8 cellular contexts compared by ENCODE assay signal in the genomic region with DNA sequence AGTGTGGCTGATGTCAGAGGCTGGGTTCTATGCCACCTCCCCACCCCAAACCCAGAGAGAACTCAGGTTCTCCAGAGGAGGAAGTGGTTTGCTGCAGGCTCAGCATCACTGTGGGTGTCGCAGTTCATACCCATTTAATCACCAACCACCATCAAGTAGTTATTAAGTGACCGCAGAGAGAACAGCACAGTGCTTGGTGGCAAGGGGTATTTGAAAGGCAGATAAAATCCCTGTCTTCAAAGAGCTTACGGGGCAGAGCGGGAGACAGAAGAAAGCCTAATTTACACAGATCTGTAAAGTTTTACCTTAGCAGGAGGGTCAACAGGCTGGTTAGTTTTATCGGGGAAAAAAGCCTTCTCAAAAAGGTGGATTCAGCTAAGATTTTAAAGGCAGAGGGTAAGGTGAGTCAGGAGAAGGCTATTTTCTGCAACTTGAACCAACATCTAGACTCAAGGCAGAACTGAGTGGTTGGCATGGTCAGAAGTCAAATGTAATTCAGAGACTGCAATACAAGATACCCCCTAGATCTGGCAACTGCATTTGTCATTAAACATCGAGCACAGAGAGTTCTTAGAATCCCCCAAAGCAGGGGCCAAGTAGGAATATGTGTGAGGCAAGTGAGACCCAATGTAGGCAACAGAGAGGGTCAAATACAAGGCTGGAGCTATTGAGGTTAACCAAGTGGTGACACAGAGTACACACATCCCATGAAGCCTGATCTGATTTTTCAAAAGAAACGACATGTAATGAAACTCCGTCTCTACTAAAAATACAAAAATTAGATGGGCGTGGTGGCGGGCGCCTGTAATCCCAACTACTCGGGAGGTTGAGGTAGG. TPM values are rescaled to one million over a fixed set of nuclear protein-coding genes. Genes with fewer than 3 reads are reported as not detected.
DNase-seq lines count a peak whose midpoint lies in the region; ATAC-seq and TF ChIP-seq lines count a peak whose summit lies in the region.

No MANE protein-coding gene starts in this region.

- H3K36me3 ChIP-seq in HEK293 (ENCODE audit: control insufficient read depth in 2 of 2, insufficient read depth in 1 of 2, low read length in 2 of 2) = peaks cover 0 to 3% of the 10 kb centered on the region in 2 experiments; a peak in 2 of 3 replicates
- H3K36me3 ChIP-seq in GM23338 (ENCODE audit: insufficient read depth) = no peaks in the 10 kb centered on the region

- H3K27ac Mint-ChIP-seq in GM23338 = no peak overlapping the region

- H3K27ac ChIP-seq in HEK293 (ENCODE audit: extremely low read depth, low read depth, low read length) (no peak overlapping the region), epithelial cell of prostate (peak overlapping the region; percentile 99), GM23338 (ENCODE audit: low read depth) (no peak overlapping the region)

- H3K27me3 Mint-ChIP-seq in GM23338 (ENCODE audit: insufficient read depth, low read depth, poor library complexity) = peaks cover 12% of the 10 kb centered on the region

- H4K20me1 ChIP-seq in GM23338 (replicated peaks; ENCODE audit: insufficient read depth) = peaks cover 9% of the 10 kb centered on the region

- H3K79me2 ChIP-seq in GM23338 (replicated peaks; ENCODE audit: insufficient read depth) = peaks cover 92% of the 10 kb centered on the region

- H3K4me3 Mint-ChIP-seq in GM23338 = no peak overlapping the region

- peaks cover 9% of the 10 kb centered on the region for H3K36me3 Mint-ChIP-seq in GM23338 (ENCODE audit: low read depth)

- no peak overlapping the region for H3K4me3 ChIP-seq in HEK293 (ENCODE audit: low read depth, low read length)
- H3K4me3 ChIP-seq in GM23338 = no peak overlapping the region

- 0 out of 2 replicates have a peak, but pooled peaks cover 3% of the 10 kb centered on the region for H3F3A ChIP-seq in GM23338 (replicated peaks; ENCODE audit: low read depth)

- CTCF ChIA-PET in HEK293 (lab: Yijun Ruan, JAX) = interaction anchor here (1.1 to 1.6 kb wide), 3 partner anchors 10 to 21 kb away, joined by 3 to 4 read pairs (median 4); partner anchors contain the start of gene PXN

- H3K9me2 ChIP-seq in GM23338 (ENCODE audit: insufficient read depth) = no peaks in the 10 kb centered on the region

- H3K4me2 ChIP-seq in GM23338 = no peak overlapping the region

- H2AFZ ChIP-seq in GM23338 = no peak overlapping the region

- peaks cover 46% of the 10 kb centered on the region for H3K4me1 Mint-ChIP-seq in GM23338

- peak; percentile 79 for DNase-seq in activated CD4-positive, alpha-beta T cell treated with anti-CD3 and anti-CD28 coated beads for 48 hours
- DNase-seq in epithelial cell of prostate (ENCODE audit: low read depth, low spot score) (no peak), germinal center (ENCODE audit: low spot score) (no peak), RPMI8226 (no peak), GM23338 (ENCODE audit: low spot score) (no peak)
- DNase-seq in stimulated activated CD8-positive, alpha-beta memory T cell treated with anti-CD3 and anti-CD28 coated beads, Interleukin-2, amount 100 ng/mL, for 48 hours (ENCODE audit: low read depth in 2 of 2) = peak; percentile 41 to 55

- ATAC-seq in GM23338 = no peak
- ATAC-seq in HG02938 (IDR thresholded peaks at IDR 0.05; ENCODE audit: unreplicated experiment) = no peak

- H3K27me3 ChIP-seq in GM23338 (ENCODE audit: insufficient read depth) = no peaks in the 10 kb centered on the region

- POLR2A ChIA-PET in HEK293 (lab: Yijun Ruan, JAX) = interaction anchor here (1.1 kb wide), 1 partner anchor 17 kb away, joined by 12 read pairs; no protein-coding TSS in a partner anchor

- H3K4me1 ChIP-seq in HEK293 (ENCODE audit: control insufficient read depth, insufficient read depth, low read length) (peaks cover 3% of the 10 kb centered on the region; the same call in 1 of the 2 replicates), GM23338 (ENCODE audit: insufficient read depth) (peaks cover 22% of the 10 kb centered on the region)

- no peaks in the 10 kb centered on the region for H3K9me3 ChIP-seq in HEK293 (ENCODE audit: control insufficient read depth, insufficient read depth, low read depth, low read length)

- H3K9me3 Mint-ChIP-seq in GM23338 = no peaks in the 10 kb centered on the region

- TF ChIP-seq CTCF in HEK293 (tag by site-specific recombination; IDR thresholded peaks at IDR 0.05) = no peak
- no peak for TF ChIP-seq CTCF in GM23338 (conservative IDR thresholded peaks at IDR 0.05; ENCODE audit: low read depth in 2 of 2)

TF ChIP-seq in HEK293, 187 proteins besides CTCF, POLR2A, EP300 and RAD21:
- 0 out of 2 replicates have a peak, but pooled peaks have one; percentile 12 for TF ChIP-seq SP7 (tag by site-specific recombination; IDR thresholded peaks at IDR 0.05)
- TF ChIP-seq ZNF138 (tag by site-specific recombination; IDR thresholded peaks at IDR 0.05; ENCODE audit: borderline replicate concordance) = no peak

TF ChIP-seq in GM23338, 12 proteins besides CTCF, POLR2A, EP300 and RAD21 (continues in another document):
- no peak for TF ChIP-seq EZH2 (IDR thresholded peaks at IDR 0.05; ENCODE audit: low read depth, unreplicated experiment)
- TF ChIP-seq EZH2phosphoT487 (IDR thresholded peaks at IDR 0.05; ENCODE audit: unreplicated experiment) = no peak
- TF ChIP-seq, protein P1, sequence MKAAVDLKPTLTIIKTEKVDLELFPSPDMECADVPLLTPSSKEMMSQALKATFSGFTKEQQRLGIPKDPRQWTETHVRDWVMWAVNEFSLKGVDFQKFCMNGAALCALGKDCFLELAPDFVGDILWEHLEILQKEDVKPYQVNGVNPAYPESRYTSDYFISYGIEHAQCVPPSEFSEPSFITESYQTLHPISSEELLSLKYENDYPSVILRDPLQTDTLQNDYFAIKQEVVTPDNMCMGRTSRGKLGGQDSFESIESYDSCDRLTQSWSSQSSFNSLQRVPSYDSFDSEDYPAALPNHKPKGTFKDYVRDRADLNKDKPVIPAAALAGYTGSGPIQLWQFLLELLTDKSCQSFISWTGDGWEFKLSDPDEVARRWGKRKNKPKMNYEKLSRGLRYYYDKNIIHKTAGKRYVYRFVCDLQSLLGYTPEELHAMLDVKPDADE (IDR thresholded peaks at IDR 0.05) = no peak
- no peak for TF ChIP-seq STAT1 (IDR thresholded peaks at IDR 0.05; ENCODE audit: unreplicated experiment)
- TF ChIP-seq, protein P2, sequence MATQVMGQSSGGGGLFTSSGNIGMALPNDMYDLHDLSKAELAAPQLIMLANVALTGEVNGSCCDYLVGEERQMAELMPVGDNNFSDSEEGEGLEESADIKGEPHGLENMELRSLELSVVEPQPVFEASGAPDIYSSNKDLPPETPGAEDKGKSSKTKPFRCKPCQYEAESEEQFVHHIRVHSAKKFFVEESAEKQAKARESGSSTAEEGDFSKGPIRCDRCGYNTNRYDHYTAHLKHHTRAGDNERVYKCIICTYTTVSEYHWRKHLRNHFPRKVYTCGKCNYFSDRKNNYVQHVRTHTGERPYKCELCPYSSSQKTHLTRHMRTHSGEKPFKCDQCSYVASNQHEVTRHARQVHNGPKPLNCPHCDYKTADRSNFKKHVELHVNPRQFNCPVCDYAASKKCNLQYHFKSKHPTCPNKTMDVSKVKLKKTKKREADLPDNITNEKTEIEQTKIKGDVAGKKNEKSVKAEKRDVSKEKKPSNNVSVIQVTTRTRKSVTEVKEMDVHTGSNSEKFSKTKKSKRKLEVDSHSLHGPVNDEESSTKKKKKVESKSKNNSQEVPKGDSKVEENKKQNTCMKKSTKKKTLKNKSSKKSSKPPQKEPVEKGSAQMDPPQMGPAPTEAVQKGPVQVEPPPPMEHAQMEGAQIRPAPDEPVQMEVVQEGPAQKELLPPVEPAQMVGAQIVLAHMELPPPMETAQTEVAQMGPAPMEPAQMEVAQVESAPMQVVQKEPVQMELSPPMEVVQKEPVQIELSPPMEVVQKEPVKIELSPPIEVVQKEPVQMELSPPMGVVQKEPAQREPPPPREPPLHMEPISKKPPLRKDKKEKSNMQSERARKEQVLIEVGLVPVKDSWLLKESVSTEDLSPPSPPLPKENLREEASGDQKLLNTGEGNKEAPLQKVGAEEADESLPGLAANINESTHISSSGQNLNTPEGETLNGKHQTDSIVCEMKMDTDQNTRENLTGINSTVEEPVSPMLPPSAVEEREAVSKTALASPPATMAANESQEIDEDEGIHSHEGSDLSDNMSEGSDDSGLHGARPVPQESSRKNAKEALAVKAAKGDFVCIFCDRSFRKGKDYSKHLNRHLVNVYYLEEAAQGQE (IDR thresholded peaks at IDR 0.05; ENCODE audit: unreplicated experiment) = no peak

RNA-seq across cellular contexts. Expression of gene PXN, which starts 13.2 kb away (rescaled TPM):
- total RNA-seq in GM23338 (2014; rRNA removed; shearing (Covaris generic)) = 69.3 and 76.0 TPM in 2 replicates
- polyA plus RNA-seq in GM23338 (2016; fragmentation: Nextera tagmentation; extraction: Ambion mirVana) = 38.4 and 39.0 TPM in 2 replicates

RNA-seq across cellular contexts. Expression of gene RNU4-2, which starts 39.4 kb away (rescaled TPM):
- total RNA-seq in GM23338 (2014; rRNA removed; shearing (Covaris generic)) = under 0.01 TPM in 1 of 2 replicates, not detected in the other
- polyA plus RNA-seq in GM23338 (2016; fragmentation: Nextera tagmentation; extraction: Ambion mirVana) = 9.5 TPM in 1 of 2 replicates, not detected in the other

RNA-seq across cellular contexts. Expression of gene RNU4-1, which starts 40.7 kb away (rescaled TPM):
- under 0.01 TPM in 1 of 2 replicates, not detected in the other for total RNA-seq in GM23338 (2014; rRNA removed; shearing (Covaris generic))
- polyA plus RNA-seq in GM23338 (2016; fragmentation: Nextera tagmentation; extraction: Ambion mirVana) = 6.0 and 6.4 TPM in 2 replicates

RNA-seq across cellular contexts. Expression of gene SIRT4, which starts 49.8 kb away (rescaled TPM):
- total RNA-seq in GM23338 (2014; rRNA removed; shearing (Covaris generic)) = 0.78 and 2.0 TPM in 2 replicates
- 3.0 and 4.1 TPM in 2 replicates for polyA plus RNA-seq in GM23338 (2016; fragmentation: Nextera tagmentation; extraction: Ambion mirVana)

RNA-seq across cellular contexts. Expression of gene RPLP0, which starts 51.4 kb away (rescaled TPM):
- 4,855 and 4,916 TPM in 2 replicates for total RNA-seq in GM23338 (2014; rRNA removed; shearing (Covaris generic))
- 2,219 and 2,404 TPM in 2 replicates for polyA plus RNA-seq in GM23338 (2016; fragmentation: Nextera tagmentation; extraction: Ambion mirVana)

Comparison
In these comparisons a context has a peak if more than half of its experiments do, and no peak if none do; other contexts are left out.
1. DNase-seq: peak in activated CD4-positive, alpha-beta T cell treated with anti-CD3 and anti-CD28 coated beads for 48 hours (single experiment) and stimulated activated CD8-positive, alpha-beta memory T cell treated with anti-CD3 and anti-CD28 coated beads, Interleukin-2, amount 100 ng/mL, for 48 hours (2 of 2); none in epithelial cell of prostate (single experiment), germinal center (single experiment), RPMI8226 (single experiment) and GM23338 (single experiment).